12 cellular contexts compared by ENCODE assay signal in genomic region chr6:167152858-167153257, GRCh38. TPM values are rescaled to one million over a fixed set of nuclear protein-coding genes. Genes with fewer than 3 reads are reported as not detected.
DNase-seq lines count a peak whose midpoint lies in the region; ATAC-seq and TF ChIP-seq lines count a peak whose summit lies in the region.
"Had no signal": no experiment of that assay in that cellular context is flagged by ENCODE, and none has a peak within 500 bp of the region (broad histone marks: within the 10 kb centered on the region; RNA-seq: fewer than 3 reads in every experiment).

No MANE protein-coding gene starts in this region.

- DNase-seq in stimulated activated naive CD8-positive, alpha-beta T cell treated with anti-CD3 and anti-CD28 coated beads, Interleukin-15, Interleukin-2, amounts not matched to agents 100 U/mL and 50 U/mL, for 24 hours = peak; percentile 20
- DNase-seq in stimulated activated naive CD8-positive, alpha-beta T cell treated with anti-CD3 and anti-CD28 coated beads, Interleukin-15, amount 100 ng/mL, for 72 hours = no peak
- DNase-seq in upper lobe of right lung = no peak
- DNase-seq in KBM-7 = no peak
- DNase-seq in GM19240 (ENCODE audit: insufficient read length, low spot score) = no peak
- no peak for DNase-seq in cardiac septum (ENCODE audit: low spot score)
- DNase-seq: AML-193, NCI-H1436 had no signal

- H3K9me3 ChIP-seq in OCI-LY1 (ENCODE audit: low read length) (no peaks in the 10 kb centered on the region), upper lobe of right lung (no peaks in the 10 kb centered on the region)

- no peak overlapping the region for H3K27ac Mint-ChIP-seq in stimulated activated naive CD8-positive, alpha-beta T cell treated with anti-CD3 and anti-CD28 coated beads, Interleukin-15, amount 100 ng/mL, for 72 hours
- H3K27ac Mint-ChIP-seq: GM23338 had no signal

- intact Hi-C loops in upper lobe of right lung (cut with DNase I) (no loop called here), cardiac septum (cut with DNase I) (no loop called here)

- peak overlapping the region; percentile 52 for H3K9ac ChIP-seq in OCI-LY1 (ENCODE audit: low read length)

- H3K4me1 Mint-ChIP-seq in stimulated activated naive CD8-positive, alpha-beta T cell treated with anti-CD3 and anti-CD28 coated beads, Interleukin-15, amount 100 ng/mL, for 72 hours = peaks cover 26% of the 10 kb centered on the region

- peak; percentile 38 for ATAC-seq in stimulated activated naive CD8-positive, alpha-beta T cell treated with anti-CD3 and anti-CD28 coated beads, Interleukin-15, Interleukin-2, amounts not matched to agents 100 U/mL and 50 U/mL, for 24 hours
- ATAC-seq in stimulated activated naive CD8-positive, alpha-beta T cell treated with anti-CD3 and anti-CD28 coated beads, Interleukin-15, amount 100 ng/mL, for 72 hours = no peak
- ATAC-seq in HG02763 (IDR thresholded peaks at IDR 0.05; ENCODE audit: unreplicated experiment) = peak; percentile 43
- no peak for ATAC-seq in upper lobe of right lung
- ATAC-seq: GM23338 had no signal

- no peak for TF ChIP-seq CTCF in OCI-LY1 (IDR thresholded peaks at IDR 0.05; ENCODE audit: low read length)
- no peak for TF ChIP-seq CTCF in upper lobe of right lung (IDR thresholded peaks at IDR 0.05)

- in situ Hi-C loops in KBM-7 (cut with MboI; ENCODE audit: low pct_unique_long_range_greater_than_20kb, low sequenced_read_pairs) = no loop called here

- no peaks in the 10 kb centered on the region for H3K9me3 Mint-ChIP-seq in stimulated activated naive CD8-positive, alpha-beta T cell treated with anti-CD3 and anti-CD28 coated beads, Interleukin-15, amount 100 ng/mL, for 72 hours

- no peaks in the 10 kb centered on the region for H3K79me2 ChIP-seq in OCI-LY1 (ENCODE audit: insufficient read depth, low read length)

- H3K4me3 ChIP-seq in OCI-LY1 (ENCODE audit: low read depth, low read length, poor library complexity, severe bottlenecking) = peak overlapping the region; percentile 51
- H3K4me3 ChIP-seq in upper lobe of right lung = peak overlapping the region; percentile 1
- H3K4me3 ChIP-seq: GM23338 had no signal

- no peaks in the 10 kb centered on the region for H3K9me2 ChIP-seq in OCI-LY1 (ENCODE audit: low read depth, low read length)

- no peak overlapping the region for H2AFZ ChIP-seq in OCI-LY1 (ENCODE audit: low read length)
- H2AFZ ChIP-seq: GM23338 had no signal

- no peaks in the 10 kb centered on the region for H3F3A ChIP-seq in OCI-LY1 (ENCODE audit: insufficient read depth, low read length)

- no peaks in the 10 kb centered on the region for H3K27me3 ChIP-seq in OCI-LY1 (ENCODE audit: insufficient read depth, low read length)
- no peaks in the 10 kb centered on the region for H3K27me3 ChIP-seq in upper lobe of right lung

- H3K27ac ChIP-seq in OCI-LY1 (ENCODE audit: low read depth, low read length, poor library complexity, severe bottlenecking) (peak overlapping the region; percentile 92), upper lobe of right lung (no peak overlapping the region)

- H3K27me3 Mint-ChIP-seq in stimulated activated naive CD8-positive, alpha-beta T cell treated with anti-CD3 and anti-CD28 coated beads, Interleukin-15, amount 100 ng/mL, for 72 hours = peaks cover 16% of the 10 kb centered on the region

- H3K36me3 ChIP-seq in OCI-LY1 (ENCODE audit: insufficient read depth, low read length) (no peaks in the 10 kb centered on the region), upper lobe of right lung (no peaks in the 10 kb centered on the region)

- H4K20me1 ChIP-seq in OCI-LY1 (ENCODE audit: insufficient read depth, low read length) = no peaks in the 10 kb centered on the region

- H3K4me1 ChIP-seq in OCI-LY1 (ENCODE audit: insufficient read depth, low read length, severe bottlenecking) = peaks cover 68% of the 10 kb centered on the region
- H3K4me1 ChIP-seq in upper lobe of right lung = no peaks in the 10 kb centered on the region

- H3K4me3 Mint-ChIP-seq in stimulated activated naive CD8-positive, alpha-beta T cell treated with anti-CD3 and anti-CD28 coated beads, Interleukin-15, amount 100 ng/mL, for 72 hours = no peak overlapping the region
- H3K4me3 Mint-ChIP-seq: GM23338 had no signal

- H3K4me2 ChIP-seq in OCI-LY1 (ENCODE audit: low read length) = peak overlapping the region; percentile 73
- H3K4me2 ChIP-seq: GM23338 had no signal

RNA-seq across cellular contexts. Expression of gene GPR31, which starts 4.9 kb away (rescaled TPM):
- total RNA-seq in upper lobe of right lung = not detected
- total RNA-seq in cardiac septum = not detected
- total RNA-seq: bronchial epithelial cell, GM23338 had no signal

RNA-seq across cellular contexts. Expression of gene CCR6, which starts 30.0 kb away (rescaled TPM):
- total RNA-seq in upper lobe of right lung (1.4 TPM), cardiac septum (not detected)
- total RNA-seq: bronchial epithelial cell, GM23338 had no signal

Comparison
In these comparisons a context has a peak if more than half of its experiments do, and no peak if none do; other contexts are left out.
1. ATAC-seq: peak in stimulated activated naive CD8-positive, alpha-beta T cell treated with anti-CD3 and anti-CD28 coated beads, Interleukin-15, Interleukin-2, amounts not matched to agents 100 U/mL and 50 U/mL, for 24 hours (single experiment) and HG02763 (single experiment); none in stimulated activated naive CD8-positive, alpha-beta T cell treated with anti-CD3 and anti-CD28 coated beads, Interleukin-15, amount 100 ng/mL, for 72 hours (single experiment) and upper lobe of right lung (single experiment).